Comparison of ENCODE assay signal across 8 cellular contexts in genomic region chr11:207213-208176, GRCh38. TPM values are rescaled to one million over a fixed set of nuclear protein-coding genes. Genes with fewer than 3 reads are reported as not detected.
DNase-seq lines count a peak whose midpoint lies in the region; ATAC-seq, FAIRE-seq and TF ChIP-seq lines count a peak whose summit lies in the region.

Gene BET1L (minus strand): TSS chr11:207399. CDS start chr11:207321, 78 bp downstream.
Gene RIC8A (plus strand): TSS chr11:207708. CDS start chr11:208855, 1,147 bp downstream.

- peak within 1 kb of the TSS; percentile 96 for H3K9ac ChIP-seq in endothelial cell of umbilical vein (replicated peaks; ENCODE audit: extremely low read depth, insufficient read depth, low read length)

- H3K4me3 ChIP-seq in OCI-LY7 (ENCODE audit: low read depth, low read length, poor library complexity, severe bottlenecking): peak within 1 kb of the TSS; percentile 98
- peak within 1 kb of the TSS; percentile 68 to 92 (median 74) for H3K4me3 ChIP-seq in endothelial cell of umbilical vein (replicated peaks in 1 of 3; ENCODE audit: insufficient read depth in 1 of 3, low read depth in 1 of 3, low read length in 3 of 3)

- intact Hi-C loops in OCI-LY7 (cut with micrococcal nuclease; ENCODE audit: unreplicated experiment): loop anchor here (1.0 to 5.0 kb wide), 5 partner anchors 29 to 300 kb away; partner anchors contain the start of genes PSMD13, PTDSS2, RNH1 and SIRT3
- intact Hi-C loops in endothelial cell of umbilical vein (cut with micrococcal nuclease): loop anchor here (1.0 to 5.0 kb wide), 5 partner anchors 29 to 299 kb away; partner anchors contain the start of genes IFITM2, PSMD13 and SIRT3

- DNase-seq in D721Med (ENCODE audit: insufficient read length, low spot score) (peak; percentile 82), HuH-7.5 (ENCODE audit: low spot score) (peak; percentile 87), OCI-LY7 (ENCODE audit: low spot score) (peak; percentile 99), activated T-cell treated with anti-CD3 and anti-CD28 coated beads for 1 hour (ENCODE audit: low read depth) (peak; percentile 93), endothelial cell of umbilical vein (ENCODE audit: low read depth, low spot score) (peak; percentile 97), middle frontal gyrus (ENCODE audit: extremely low spot score, low spot score) (peak; percentile 94)
- peak; percentile 94 to 95 for DNase-seq in stimulated activated CD8-positive, alpha-beta memory T cell treated with anti-CD3 and anti-CD28 coated beads, Interleukin-2, amount 100 ng/mL, for 48 hours (ENCODE audit: low read depth in 2 of 2)

- FAIRE-seq in D721Med (lab: Jason Lieb, UNC): no peak
- peak; percentile 99 for FAIRE-seq in endothelial cell of umbilical vein (lab: Jason Lieb, UNC)

- no peaks in the 10 kb centered on the region for H3K27me3 ChIP-seq in endothelial cell of umbilical vein (ENCODE audit: control insufficient read depth in 2 of 2, insufficient read depth in 2 of 2, low read length in 2 of 2)

- dilution Hi-C loops in endothelial cell of umbilical vein (cut with MboI; ENCODE audit: extremely low pct_ligation_motif_present, low sequenced_read_pairs): no loop called here

- CTCF ChIA-PET in OCI-LY7 (lab: Charles Lee; ENCODE audit: unreplicated experiment): no interaction called here
- CTCF ChIA-PET in endothelial cell of umbilical vein (lab: Charles Lee): interaction anchor here (0.6 to 1.6 kb wide), 9 partner anchors 10 to 241 kb away, joined by 3 to 9 read pairs (median 4); partner anchors contain the start of gene PSMD13

- peak within 1 kb of the TSS; percentile 97 for H3K27ac ChIP-seq in OCI-LY7 (ENCODE audit: low read depth, low read length, poor library complexity, severe bottlenecking)
- H3K27ac ChIP-seq in endothelial cell of umbilical vein (ENCODE audit: insufficient read depth, low read depth, low read length): peak within 1 kb of the TSS; percentile 96

- H4K20me1 ChIP-seq in OCI-LY7 (ENCODE audit: insufficient read depth, low read length): no peaks in the 10 kb centered on the region
- no peaks in the 10 kb centered on the region for H4K20me1 ChIP-seq in endothelial cell of umbilical vein (replicated peaks; ENCODE audit: control insufficient read depth, extremely low read depth, insufficient read depth, low read length)

- H3K9me2 ChIP-seq in OCI-LY7 (ENCODE audit: insufficient read depth, low read length): no peaks in the 10 kb centered on the region

- H3K79me2 ChIP-seq in OCI-LY7 (ENCODE audit: insufficient read depth, low read depth, low read length) (peaks cover 36% of the 10 kb centered on the region), endothelial cell of umbilical vein (ENCODE audit: control insufficient read depth, insufficient read depth, low read length) (peaks cover 50% of the 10 kb centered on the region)

- H2AFZ ChIP-seq in OCI-LY7 (ENCODE audit: low read length) (peak within 1 kb of the TSS; percentile 41; the same call in 1 of the 2 replicates), endothelial cell of umbilical vein (ENCODE audit: low read depth, low read length) (peak within 1 kb of the TSS; percentile 24)

- H3K36me3 ChIP-seq in OCI-LY7 (ENCODE audit: insufficient read depth, low read length) (peaks cover 58% of the 10 kb centered on the region), endothelial cell of umbilical vein (ENCODE audit: control insufficient read depth in 2 of 2, extremely low read depth in 1 of 2, insufficient read depth in 2 of 2, low read length in 2 of 2) (peaks cover 10 to 41% of the 10 kb centered on the region in 2 experiments)

- POLR2A ChIA-PET in OCI-LY7 (lab: Charles Lee) (interaction anchor here (0.7 to 1.8 kb wide), 8 partner anchors 9 to 242 kb away, joined by 3 to 8 read pairs (median 6); partner anchors contain the start of genes PTDSS2 and SIRT3), endothelial cell of umbilical vein (lab: Charles Lee) (interaction anchor here (0.6 to 1.0 kb wide), 8 partner anchors 9 to 299 kb away, joined by 3 to 6 read pairs (median 4); partner anchors contain the start of genes PSMD13 and RNH1)

- no peaks in the 10 kb centered on the region for H3K9me1 ChIP-seq in endothelial cell of umbilical vein (replicated peaks; ENCODE audit: control insufficient read depth, extremely low read depth, insufficient read depth, low read length)

- peak; percentile 84 for TF ChIP-seq POLR2A in endothelial cell of umbilical vein (IDR thresholded peaks at IDR 0.05; ENCODE audit: low read depth, low read length)

- no peak for TF ChIP-seq CTCF in D721Med (IDR thresholded peaks at IDR 0.05; ENCODE audit: insufficient read depth, missing control alignments)
- TF ChIP-seq CTCF in OCI-LY7 (conservative IDR thresholded peaks at IDR 0.05; ENCODE audit: low read length): no peak
- TF ChIP-seq CTCF in endothelial cell of umbilical vein (IDR thresholded peaks at IDR 0.05; ENCODE audit: extremely low read depth in 1 of 2, insufficient read depth in 1 of 2, low read depth in 1 of 2, low read length in 2 of 2): no peak

- H3K4me1 ChIP-seq in OCI-LY7 (ENCODE audit: insufficient read depth, low read length, poor library complexity, severe bottlenecking) (peaks cover 26% of the 10 kb centered on the region), endothelial cell of umbilical vein (ENCODE audit: control insufficient read depth, extremely low read depth, insufficient read depth, low read length) (peaks cover 23% of the 10 kb centered on the region)

- ATAC-seq in GM21526 (IDR thresholded peaks at IDR 0.05; ENCODE audit: low FRiP score, unreplicated experiment): peak; percentile 69

- H3K4me2 ChIP-seq in OCI-LY7 (ENCODE audit: low read length) (peak within 1 kb of the TSS; percentile 90), endothelial cell of umbilical vein (ENCODE audit: insufficient read depth, low read length) (peak within 1 kb of the TSS; percentile 86)

- H3K9me3 ChIP-seq in OCI-LY7 (ENCODE audit: low read length): no peaks in the 10 kb centered on the region
- H3K9me3 ChIP-seq in endothelial cell of umbilical vein (replicated peaks; ENCODE audit: control insufficient read depth, insufficient read depth, low read length): no peaks in the 10 kb centered on the region

- BruUV-seq in OCI-LY7 (replicated peaks; lab: Mats Ljungman, UMichigan): TSS peak; percentile 88
- no TSS peak for BruUV-seq in endothelial cell of umbilical vein (replicated peaks; lab: Mats Ljungman, UMichigan)

TF ChIP-seq in endothelial cell of umbilical vein, 7 proteins besides CTCF, POLR2A, EP300 and RAD21:
- TF ChIP-seq FOS (IDR thresholded peaks at IDR 0.05; ENCODE audit: borderline replicate concordance, insufficient read depth, low read length): no peak
- TF ChIP-seq POLR2AphosphoS5 (IDR thresholded peaks at IDR 0.05; ENCODE audit: insufficient read depth, low read depth, low read length): peak; percentile 88

RNA-seq across cellular contexts. Expression of gene BET1L, which starts in this region (rescaled TPM):
- 12.3 and 16.2 TPM in 2 replicates for total RNA-seq in OCI-LY7 (2014; rRNA removed; shearing (Covaris generic))
- total RNA-seq in OCI-LY7 (2022): 45.5 and 47.4 TPM in 2 replicates
- total RNA-seq in endothelial cell of umbilical vein: 31.0 and 35.5 TPM in 2 replicates
- polyA plus RNA-seq in endothelial cell of umbilical vein: 80.0 and 90.0 TPM in 2 replicates
- polyA plus RNA-seq in endothelial cell of umbilical vein (2011; cell fraction: cytosol; rRNA removed): 48.3 and 49.2 TPM in 2 replicates
- polyA plus RNA-seq in endothelial cell of umbilical vein (2011; cell fraction: nucleus; rRNA removed): 47.8 and 50.4 TPM in 2 replicates
- polyA plus RNA-seq in endothelial cell of umbilical vein (2012): 34.9 and 42.2 TPM in 2 replicates
- 70.3 and 82.1 TPM in 2 replicates for polyA minus RNA-seq in endothelial cell of umbilical vein
- 11.6 TPM for polyA minus RNA-seq in endothelial cell of umbilical vein (2011; cell fraction: cytosol; rRNA and poly(A)+ RNA removed)
- 36.9 and 42.7 TPM in 2 replicates for polyA minus RNA-seq in endothelial cell of umbilical vein (2011; cell fraction: nucleus; rRNA and poly(A)+ RNA removed)

RNA-seq across cellular contexts. Expression of gene RIC8A, which starts in this region (rescaled TPM):
- total RNA-seq in OCI-LY7 (2014; rRNA removed; shearing (Covaris generic)): 125 and 136 TPM in 2 replicates
- 92.0 and 97.6 TPM in 2 replicates for total RNA-seq in OCI-LY7 (2022)
- total RNA-seq in endothelial cell of umbilical vein: 112 and 119 TPM in 2 replicates
- 143 and 165 TPM in 2 replicates for polyA plus RNA-seq in endothelial cell of umbilical vein
- 127 and 130 TPM in 2 replicates for polyA plus RNA-seq in endothelial cell of umbilical vein (2011; cell fraction: cytosol; rRNA removed)
- polyA plus RNA-seq in endothelial cell of umbilical vein (2011; cell fraction: nucleus; rRNA removed): 223 and 270 TPM in 2 replicates
- polyA plus RNA-seq in endothelial cell of umbilical vein (2012): 108 and 109 TPM in 2 replicates
- polyA minus RNA-seq in endothelial cell of umbilical vein: 191 and 225 TPM in 2 replicates
- polyA minus RNA-seq in endothelial cell of umbilical vein (2011; cell fraction: cytosol; rRNA and poly(A)+ RNA removed): 53.6 TPM
- 83.9 and 90.5 TPM in 2 replicates for polyA minus RNA-seq in endothelial cell of umbilical vein (2011; cell fraction: nucleus; rRNA and poly(A)+ RNA removed)

Comparison
In these comparisons a context has a peak if more than half of its experiments do, and no peak if none do; other contexts are left out.
1. Peak in every context shown above with its lines: DNase-seq, ATAC-seq, H3K4me3 ChIP-seq and H3K27ac ChIP-seq.